20 cellular contexts compared by ENCODE assay signal in the genomic region with DNA sequence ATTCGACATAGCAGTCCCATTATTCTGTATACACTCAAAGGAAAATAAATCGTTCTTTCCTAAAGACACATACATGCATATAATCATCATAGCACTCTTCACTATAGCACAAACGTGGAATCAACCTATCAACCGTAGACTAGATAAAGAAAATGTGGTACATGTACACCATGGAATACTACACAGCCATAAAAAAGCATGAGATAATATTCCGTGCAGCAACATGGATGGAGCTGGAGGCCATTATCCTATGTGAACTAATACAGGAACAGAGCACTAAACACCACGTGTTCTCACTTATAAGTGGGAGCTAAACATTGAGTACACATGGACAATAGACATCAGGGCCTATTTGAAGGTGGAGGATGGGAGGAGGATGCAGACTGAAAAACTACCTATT. TPM values are rescaled to one million over a fixed set of nuclear protein-coding genes. Genes with fewer than 3 reads are reported as not detected.
A peak's percentile ranks its signal among the peaks of the same experiment; 100 is the strongest.
DNase-seq lines count a peak whose midpoint lies in the region; ATAC-seq, FAIRE-seq and TF ChIP-seq lines count a peak whose summit lies in the region.
"Had no signal": no experiment of that assay in that cellular context is flagged by ENCODE, and none has a peak within 500 bp of the region (broad histone marks: within the 10 kb centered on the region; RNA-seq: fewer than 3 reads in every experiment).

No MANE protein-coding gene starts in this region.

- no peak for DNase-seq in D721Med (ENCODE audit: insufficient read length, low spot score)
- no peak for DNase-seq in RWPE2 (ENCODE audit: low spot score)
- no peak for DNase-seq in foreskin keratinocyte
- no peak for DNase-seq in progenitor cell of endocrine pancreas (ENCODE audit: low spot score, unreplicated experiment)
- no peak for DNase-seq in activated CD4-positive, alpha-beta T cell treated with anti-CD3 and anti-CD28 coated beads for 48 hours
- DNase-seq in right cardiac atrium = no peak
- DNase-seq in DMS153 (lab: John Stamatoyannopoulos, UW) = no peak
- DNase-seq: C1 segment of cervical spinal cord; CD4-positive, alpha-beta memory T cell; COR-L47; DMS 273 treated with DMSO at 0.1 percent for 48 hours; DMS53; DMS79 treated with DMSO at 0.1 percent for 48 hours; GF-D8; H9; HFFc6 had no signal

- H3K4me1 Mint-ChIP-seq in progenitor cell of endocrine pancreas (ENCODE audit: low read depth) = no peaks in the 10 kb centered on the region
- H3K4me1 Mint-ChIP-seq: CD4-positive, alpha-beta memory T cell; GM23338; H9 had no signal

- ATAC-seq in RWPE2 (ENCODE audit: low read depth) = no peak
- no peak for ATAC-seq in foreskin keratinocyte
- ATAC-seq in right cardiac atrium = no peak
- ATAC-seq: GM23338, HCT116 had no signal

- H3K9me3 Mint-ChIP-seq in progenitor cell of endocrine pancreas (ENCODE audit: low read depth) = no peaks in the 10 kb centered on the region
- H3K9me3 Mint-ChIP-seq: HFFc6 had no signal

- H3K36me3 ChIP-seq in RWPE2 (ENCODE audit: low read depth) = no peaks in the 10 kb centered on the region

- H3K27ac ChIP-seq in RWPE2 (ENCODE audit: poor library complexity, severe bottlenecking) = peak overlapping the region; percentile 77
- H3K27ac ChIP-seq in foreskin keratinocyte = peak overlapping the region; percentile 55
- H3K27ac ChIP-seq in right cardiac atrium (ENCODE audit: low read length) = no peak overlapping the region

- no peak overlapping the region for H3K4me3 Mint-ChIP-seq in progenitor cell of endocrine pancreas (ENCODE audit: low read depth)
- H3K4me3 Mint-ChIP-seq: CD4-positive, alpha-beta memory T cell; GM23338; H9; HFFc6 had no signal

- no peaks in the 10 kb centered on the region for H3K9me3 ChIP-seq in RWPE2 (ENCODE audit: severe bottlenecking)
- H3K9me3 ChIP-seq in right cardiac atrium (ENCODE audit: control insufficient read depth, low read length) = no peaks in the 10 kb centered on the region

- no peaks in the 10 kb centered on the region for H3K27me3 Mint-ChIP-seq in progenitor cell of endocrine pancreas

- peak overlapping the region; percentile 4 for H3K27ac Mint-ChIP-seq in progenitor cell of endocrine pancreas
- H3K27ac Mint-ChIP-seq: CD4-positive, alpha-beta memory T cell; GM23338; H9 had no signal

- no peaks in the 10 kb centered on the region for H3K36me3 Mint-ChIP-seq in progenitor cell of endocrine pancreas (ENCODE audit: insufficient read depth)
- H3K36me3 Mint-ChIP-seq: CD4-positive, alpha-beta memory T cell had no signal

- H3K4me1 ChIP-seq in RWPE2 (ENCODE audit: insufficient read depth, poor library complexity, severe bottlenecking) = peaks cover 12% of the 10 kb centered on the region
- H3K4me1 ChIP-seq in foreskin keratinocyte = peaks cover 4% of the 10 kb centered on the region
- H3K4me1 ChIP-seq in right cardiac atrium (ENCODE audit: control insufficient read depth, insufficient read depth, low read length) = no peaks in the 10 kb centered on the region

- intact Hi-C loops in right cardiac atrium (cut with DNase I) = loop anchor here in 1 of 4 donors (10.0 kb wide), 1 partner anchor 204 kb away; a partner anchor contains a TSS

- 85% methylated on average over 6 of the region's 6 CpGs for WGBS in right cardiac atrium

- TF ChIP-seq CTCF in D721Med (IDR thresholded peaks at IDR 0.05; ENCODE audit: insufficient read depth, missing control alignments) = no peak
- no peak for TF ChIP-seq CTCF in RWPE2 (IDR thresholded peaks at IDR 0.05; ENCODE audit: poor library complexity, severe bottlenecking)
- TF ChIP-seq CTCF in foreskin keratinocyte (conservative IDR thresholded peaks at IDR 0.05) = no peak
- TF ChIP-seq CTCF in progenitor cell of endocrine pancreas (IDR thresholded peaks at IDR 0.05; ENCODE audit: unreplicated experiment) = no peak

- H3K27me3 ChIP-seq in RWPE2 (ENCODE audit: insufficient read depth, poor library complexity, severe bottlenecking) (no peaks in the 10 kb centered on the region), foreskin keratinocyte (no peaks in the 10 kb centered on the region), right cardiac atrium (ENCODE audit: control insufficient read depth, insufficient read depth) (no peaks in the 10 kb centered on the region)

- H3K4me3 ChIP-seq in RWPE2 (ENCODE audit: severe bottlenecking) (no peak overlapping the region), right cardiac atrium (ENCODE audit: low read length) (no peak overlapping the region)
- H3K4me3 ChIP-seq: GM23338 had no signal

- FAIRE-seq in D721Med (lab: Jason Lieb, UNC) = peak; percentile 41
- FAIRE-seq: GM12891, GM18507 had no signal

RNA-seq across cellular contexts. Expression of a gene that starts 12.1 kb away (rescaled TPM):
- total RNA-seq in foreskin keratinocyte (14.5 and 15.0 TPM in 2 replicates), progenitor cell of endocrine pancreas (29.6 and 31.0 TPM in 2 replicates), right cardiac atrium (10 to 100 TPM; 10.8 to 18.5 (median 12.5) TPM)
- polyA plus RNA-seq in foreskin keratinocyte (12.3 and 16.3 TPM in 2 replicates), right cardiac atrium (11.5 TPM)
